In the genomic region with DNA sequence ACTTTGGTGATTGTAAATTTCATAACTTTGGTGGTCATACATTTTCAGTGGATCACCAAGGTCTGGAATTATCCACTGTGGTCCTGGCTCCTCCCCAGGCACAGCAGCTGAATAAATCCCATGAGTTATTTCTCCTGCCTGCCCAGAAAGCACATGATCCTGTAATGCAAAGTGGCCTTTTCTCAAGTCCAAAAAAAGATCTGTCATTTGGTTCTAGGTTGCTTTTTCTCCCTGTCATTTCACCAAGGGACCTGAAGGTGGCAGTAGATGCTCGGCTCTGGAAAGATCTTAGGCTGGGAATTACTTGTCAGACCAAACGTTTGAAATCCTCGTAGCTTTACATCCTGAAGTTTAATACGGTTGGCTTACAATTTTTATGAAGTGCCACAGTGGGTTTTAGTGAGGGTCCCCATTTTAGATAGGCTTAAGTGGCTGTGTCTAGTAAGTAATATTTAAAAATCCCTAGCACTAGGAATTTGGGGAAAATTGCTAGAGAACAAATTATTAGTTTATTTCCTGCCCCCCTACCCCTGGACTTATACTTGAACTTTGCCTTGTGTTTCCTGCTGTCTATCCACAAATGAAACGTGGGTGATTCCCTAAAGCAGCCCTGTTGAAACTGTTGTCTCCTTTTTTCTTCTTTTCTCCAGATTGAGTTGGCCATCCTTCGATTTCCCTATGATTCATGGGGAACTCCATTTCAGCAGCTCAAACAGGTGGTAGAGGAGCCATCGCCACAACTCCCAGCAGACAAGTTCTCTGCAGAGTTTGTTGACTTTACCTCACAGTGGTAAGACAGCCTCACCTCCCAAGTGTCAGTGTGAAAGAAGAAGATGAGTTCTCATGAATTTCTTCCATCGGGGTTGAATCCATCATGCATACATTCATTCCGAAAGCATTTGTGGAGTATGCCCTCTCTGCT, we compare ENCODE assay signal across 8 cellular contexts.
DNase-seq lines count a peak whose midpoint lies in the region; ATAC-seq and TF ChIP-seq lines count a peak whose summit lies in the region.

No MANE protein-coding gene starts in this region.

- peak; percentile 42 to 86 (median 74) for TF ChIP-seq CTCF in upper lobe of left lung (IDR thresholded peaks at IDR 0.05)

- 40 to 41% methylated on average over 9 of the region's 9 CpGs for WGBS in upper lobe of left lung, 2 donors

- H3K9me3 ChIP-seq in upper lobe of left lung: no peaks in the 10 kb centered on the region

- no peaks in the 10 kb centered on the region for H3K27me3 ChIP-seq in upper lobe of left lung

- peaks cover 0 to 3% (median 0%) of the 10 kb centered on the region in 4 donors for H3K4me1 ChIP-seq in upper lobe of left lung

- no peak overlapping the region for H3K4me3 ChIP-seq in upper lobe of left lung

- H3K27ac ChIP-seq in upper lobe of left lung: no peak overlapping the region

- peaks cover 0 to 14% (median 0%) of the 10 kb centered on the region in 4 donors for H3K36me3 ChIP-seq in upper lobe of left lung

- DNase-seq in NCI-H524 (lab: John Stamatoyannopoulos, UW) (peak; percentile 48 to 71), NCI-H524 treated with DMSO at 0.1 percent for 48 hours (lab: John Stamatoyannopoulos, UW) (no peak), NCI-H774 (lab: John Stamatoyannopoulos, UW) (peak; percentile 62), cerebellar cortex (ENCODE audit: low spot score) (peak; percentile 86), left kidney (ENCODE audit: low read depth, low spot score) (peak; percentile 87), upper lobe of left lung (peak in 1 of 2 donors; percentile 40)

- TF ChIP-seq POLR2A in upper lobe of left lung (IDR thresholded peaks at IDR 0.05): no peak

- TF ChIP-seq EP300 in upper lobe of left lung (IDR thresholded peaks at IDR 0.05): no peak

- ATAC-seq in HG02885 (IDR thresholded peaks at IDR 0.05; ENCODE audit: poor library complexity, unreplicated experiment) (peak; percentile 53), upper lobe of left lung (ENCODE audit: low FRiP score in 2 of 2) (peak in 1 of 2 donors; percentile 76), HG03097 (IDR thresholded peaks at IDR 0.05; ENCODE audit: low FRiP score, unreplicated experiment) (no peak)
